Comparison of ENCODE assay signal across 1 cellular context in genomic region chr9:133725886-133726285, GRCh38.
TF ChIP-seq lines count a peak whose summit lies in the region.

No MANE protein-coding gene starts in this region.

TF ChIP-seq in SK-N-SH treated with all-trans-retinoic acid at 6 μM for 48 hours, 23 proteins besides CTCF, POLR2A, EP300 and RAD21 (continued from another document):
- TF ChIP-seq POU6F1 (CRISPR knock-in tag; IDR thresholded peaks at IDR 0.05; ENCODE audit: borderline replicate concordance, low read depth): no peak
- no peak for TF ChIP-seq ZNF565 (CRISPR knock-in tag; conservative IDR thresholded peaks at IDR 0.05; ENCODE audit: low read depth)
- no peak for TF ChIP-seq TOX (CRISPR knock-in tag; IDR thresholded peaks at IDR 0.05; ENCODE audit: borderline replicate concordance)
TF ChIP-seq in SK-N-SH treated with all-trans-retinoic acid at 6 μM for 48 hours: peak in this region for 0.
